ENCODE assay signal across 24 cellular contexts in the genomic region with DNA sequence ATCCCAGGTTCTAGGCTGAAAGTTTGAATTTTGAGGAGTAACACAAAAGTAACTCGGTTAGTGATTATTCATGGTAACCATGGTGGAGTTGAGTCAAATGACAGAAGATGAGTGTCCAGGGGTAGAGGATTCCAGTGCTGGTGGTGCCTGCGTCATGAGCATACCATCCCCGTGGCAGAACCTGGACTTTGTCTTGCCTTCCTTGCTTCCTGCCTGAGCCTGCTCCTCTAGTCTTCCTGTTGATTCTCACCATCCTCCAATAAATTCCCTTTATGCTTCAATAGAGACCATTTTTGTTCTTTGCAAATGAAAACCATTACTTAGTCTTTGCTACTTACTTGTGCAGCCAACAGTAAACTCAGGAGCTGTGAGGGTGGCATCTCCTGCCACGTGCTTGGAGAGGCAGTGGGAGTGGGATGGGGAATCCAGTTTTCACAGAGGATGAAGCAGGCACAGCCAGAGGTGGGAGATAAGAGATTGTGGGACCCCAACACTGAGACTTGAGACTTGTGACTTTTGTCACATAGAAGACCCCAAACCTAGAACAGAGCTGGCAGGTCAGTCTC.
"Had no signal": no experiment of that assay in that cellular context is flagged by ENCODE, and none has a peak within 500 bp of the region (broad histone marks: within the 10 kb centered on the region; RNA-seq: fewer than 3 reads in every experiment).

No MANE protein-coding gene starts in this region.

- H3K27ac ChIP-seq: coronary artery, gastroesophageal sphincter, ovary, prostate gland, right atrium auricular region, tibial artery had no signal

- H3K27me3 Mint-ChIP-seq: activated naive CD8-positive, alpha-beta T cell treated with anti-CD3 and anti-CD28 coated beads for 36 hours; stimulated activated naive CD8-positive, alpha-beta T cell treated with anti-CD3 and anti-CD28 coated beads, Interleukin-15, amount 100 ng/mL, for 72 hours; T-helper 17 cell had no signal

- H3K27ac Mint-ChIP-seq: activated CD4-positive, alpha-beta memory T cell treated with anti-CD3 and anti-CD28 coated beads, Interleukin-2, amount 10 ng/mL, durations not matched to agents 7 days and 5 days; T-helper 17 cell had no signal

- FAIRE-seq: islet of Langerhans had no signal

- H3K4me3 ChIP-seq: coronary artery, gastroesophageal sphincter, mucosa of descending colon, ovary, prostate gland, right atrium auricular region, tibial artery had no signal

- H3K9me3 ChIP-seq: gastroesophageal sphincter, mucosa of descending colon, ovary, prostate gland, right atrium auricular region, tibial artery had no signal

- DNase-seq: activated CD4-positive, alpha-beta memory T cell treated with anti-CD3 and anti-CD28 coated beads, Interleukin-2, amount 10 ng/mL, durations not matched to agents 7 days and 5 days; activated CD4-positive, alpha-beta T cell treated with anti-CD3 and anti-CD28 coated beads for 48 hours; activated CD4-positive, CD25-positive, alpha-beta regulatory T cell; activated naive CD4-positive, alpha-beta T cell treated with Interleukin-2 at 50 U/mL for 16 hours; activated naive CD8-positive, alpha-beta T cell treated with anti-CD3 and anti-CD28 coated beads for 36 hours; activated T-cell treated with anti-CD3 and anti-CD28 coated beads, Interleukin-2, amount 50 U/mL, for 1 hour; amygdala; cerebellar nuclear complex; head of caudate nucleus; hypothalamus; left cardiac atrium; mesenchymal stem cell; mucosa of descending colon; ovary; stimulated activated CD4-positive, alpha-beta T cell treated with anti-CD3 and anti-CD28 coated beads, Interleukin-4, amount 100 ng/mL, for 24 hours; stimulated activated naive CD8-positive, alpha-beta T cell treated with anti-CD3 and anti-CD28 coated beads, Interleukin-15, amount 100 ng/mL, for 72 hours; SW 1271; T-helper 17 cell; tibial artery had no signal

- H3K27me3 ChIP-seq: gastroesophageal sphincter, ovary, right atrium auricular region had no signal

- H3K4me3 Mint-ChIP-seq: activated CD4-positive, alpha-beta memory T cell treated with anti-CD3 and anti-CD28 coated beads, Interleukin-2, amount 10 ng/mL, durations not matched to agents 7 days and 5 days; activated naive CD8-positive, alpha-beta T cell treated with anti-CD3 and anti-CD28 coated beads for 36 hours; stimulated activated naive CD8-positive, alpha-beta T cell treated with anti-CD3 and anti-CD28 coated beads, Interleukin-15, amount 100 ng/mL, for 72 hours; T-helper 17 cell had no signal

- H3K36me3 ChIP-seq: gastroesophageal sphincter, ovary, prostate gland, right atrium auricular region, tibial artery had no signal

- H3K4me1 ChIP-seq: prostate gland had no signal

- H3K9me3 Mint-ChIP-seq: activated CD4-positive, alpha-beta memory T cell treated with anti-CD3 and anti-CD28 coated beads, Interleukin-2, amount 10 ng/mL, durations not matched to agents 7 days and 5 days; activated naive CD8-positive, alpha-beta T cell treated with anti-CD3 and anti-CD28 coated beads for 36 hours; stimulated activated naive CD8-positive, alpha-beta T cell treated with anti-CD3 and anti-CD28 coated beads, Interleukin-15, amount 100 ng/mL, for 72 hours had no signal
